Comparison of ENCODE assay signal across 18 cellular contexts in genomic region chr2:207189040-207189439, GRCh38.
"Had no signal": no experiment of that assay in that cellular context is flagged by ENCODE, and none has a peak within 500 bp of the region (broad histone marks: within the 10 kb centered on the region; RNA-seq: fewer than 3 reads in every experiment).

No MANE protein-coding gene starts in this region.

- H3K4me1 ChIP-seq: adrenal gland, gastroesophageal sphincter, uterus had no signal

- ATAC-seq: activated CD8-positive, alpha-beta memory T cell treated with anti-CD3 and anti-CD28 coated beads, Interleukin-2, amount 10 ng/mL, durations not matched to agents 7 days and 5 days; gastroesophageal sphincter; left colon; T-cell had no signal

- H3K36me3 ChIP-seq: adrenal gland, cardiac muscle cell, esophagus muscularis mucosa, gastroesophageal sphincter, ovary, tibial nerve, uterus had no signal

- H3K4me3 ChIP-seq: adrenal gland, cardiac muscle cell, esophagus muscularis mucosa, gastroesophageal sphincter, ovary, tibial nerve, uterus had no signal

- H3K9me3 ChIP-seq: adrenal gland, esophagus muscularis mucosa, ovary, uterus had no signal

- H3K27me3 ChIP-seq: adrenal gland, cardiac muscle cell, esophagus muscularis mucosa, gastroesophageal sphincter, ovary, tibial nerve, uterus had no signal

- DNase-seq: activated CD4-positive, alpha-beta T cell treated with anti-CD3 and anti-CD28 coated beads, Interleukin-2, amount 50 U/mL, for 48 hours; activated CD4-positive, CD25-positive, alpha-beta regulatory T cell treated with anti-CD3 and anti-CD28 coated beads, Interleukin-2, amount 50 U/mL, for 72 hours; activated CD8-positive, alpha-beta memory T cell treated with anti-CD3 and anti-CD28 coated beads, Interleukin-2, amount 10 ng/mL, durations not matched to agents 7 days and 5 days; activated naive CD4-positive, alpha-beta T cell treated with anti-CD3 and anti-CD28 coated beads, Interleukin-2, amount 10 ng/mL, durations not matched to agents 7 days and 5 days; activated T-cell treated with anti-CD3 and anti-CD28 coated beads, Interleukin-2, amount 50 U/mL, for 24 hours; adrenal gland; left colon; ovary; stimulated activated CD4-positive, alpha-beta T cell treated with anti-CD3 and anti-CD28 coated beads, Interleukin-2, amount 100 ng/mL, for 48 hours; stimulated activated naive CD4-positive, alpha-beta T cell; substantia nigra; T-cell; T1000; uterus had no signal
